8 cellular contexts compared by ENCODE assay signal in genomic region chr16:3087243-3087791, GRCh38. TPM values are rescaled to one million over a fixed set of nuclear protein-coding genes. Genes with fewer than 3 reads are reported as not detected.
A peak's percentile ranks its signal among the peaks of the same experiment; 100 is the strongest.
DNase-seq lines count a peak whose midpoint lies in the region; ATAC-seq lines count a peak whose summit lies in the region.

No MANE protein-coding gene starts in this region.

- H3K9me3 ChIP-seq in HUES6 (ENCODE audit: control insufficient read depth, insufficient read depth, low read depth, low read length) = no peaks in the 10 kb centered on the region
- H3K9me3 ChIP-seq in muscle layer of duodenum (ENCODE audit: control insufficient read depth in 1 of 2, low read length in 2 of 2) = no peaks in the 10 kb centered on the region

- H3K4me3 ChIP-seq in HUES6 (ENCODE audit: low read depth, low read length) = no peak overlapping the region
- H3K4me3 ChIP-seq in muscle layer of duodenum (ENCODE audit: low read depth in 1 of 2, low read length in 2 of 2) = peak overlapping the region; percentile 33 to 37

- H3K9ac ChIP-seq in HUES6 (ENCODE audit: low read length) = no peak overlapping the region

- peak; percentile 17 for DNase-seq in AG20443 (ENCODE audit: low spot score)
- peak; percentile 24 to 85 for DNase-seq in dermis microvascular lymphatic vessel endothelial cell (ENCODE audit: low read depth in 2 of 2)
- DNase-seq in stimulated activated naive B cell treated with anti-CD40 and anti-IgM and Interleukin-4, amounts not matched to agents 10 μg/mL and 1 μg/mL and 100 μg/mL, for 72 hours = no peak

- no peak overlapping the region for H3K27ac Mint-ChIP-seq in stimulated activated naive B cell treated with anti-CD40 and anti-IgM and Interleukin-4, amounts not matched to agents 10 μg/mL and 1 μg/mL and 100 μg/mL, for 72 hours

- H3K4me1 Mint-ChIP-seq in stimulated activated naive B cell treated with anti-CD40 and anti-IgM and Interleukin-4, amounts not matched to agents 10 μg/mL and 1 μg/mL and 100 μg/mL, for 72 hours = peaks cover 3 to 8% of the 10 kb centered on the region in 2 donors

- H3K4me3 Mint-ChIP-seq in stimulated activated naive B cell treated with anti-CD40 and anti-IgM and Interleukin-4, amounts not matched to agents 10 μg/mL and 1 μg/mL and 100 μg/mL, for 72 hours = no peak overlapping the region

- no peaks in the 10 kb centered on the region for H3K36me3 Mint-ChIP-seq in stimulated activated naive B cell treated with anti-CD40 and anti-IgM and Interleukin-4, amounts not matched to agents 10 μg/mL and 1 μg/mL and 100 μg/mL, for 72 hours

- no peaks in the 10 kb centered on the region for H3K9me3 Mint-ChIP-seq in stimulated activated naive B cell treated with anti-CD40 and anti-IgM and Interleukin-4, amounts not matched to agents 10 μg/mL and 1 μg/mL and 100 μg/mL, for 72 hours

- peaks cover 15 to 18% of the 10 kb centered on the region in 2 donors for H3K27me3 Mint-ChIP-seq in stimulated activated naive B cell treated with anti-CD40 and anti-IgM and Interleukin-4, amounts not matched to agents 10 μg/mL and 1 μg/mL and 100 μg/mL, for 72 hours

- H3K36me3 ChIP-seq in HUES6 (ENCODE audit: control insufficient read depth, insufficient read depth, low read length) (peaks cover 46% of the 10 kb centered on the region), muscle layer of duodenum (ENCODE audit: control insufficient read depth in 1 of 2, insufficient read depth in 2 of 2, low read length in 2 of 2) (no peaks in the 10 kb centered on the region)

- H3K4me1 ChIP-seq in HUES6 (ENCODE audit: control insufficient read depth, insufficient read depth, low read length) (peaks cover 17% of the 10 kb centered on the region), muscle layer of duodenum (ENCODE audit: control insufficient read depth in 1 of 2, insufficient read depth in 2 of 2, low read length in 2 of 2) (peaks cover 0 to 9% of the 10 kb centered on the region in 2 donors)

- H3K27me3 ChIP-seq in HUES6 (ENCODE audit: control insufficient read depth, insufficient read depth, low read length) = no peaks in the 10 kb centered on the region
- H3K27me3 ChIP-seq in muscle layer of duodenum (ENCODE audit: low read depth, low read length) = no peaks in the 10 kb centered on the region

- ATAC-seq in HG02852 (IDR thresholded peaks at IDR 0.05; ENCODE audit: unreplicated experiment) (no peak), HG03342 (IDR thresholded peaks at IDR 0.05; ENCODE audit: unreplicated experiment) (no peak), GM21447 (IDR thresholded peaks at IDR 0.05; ENCODE audit: unreplicated experiment) (no peak)
- no peak for ATAC-seq in stimulated activated naive B cell treated with anti-CD40 and anti-IgM and Interleukin-4, amounts not matched to agents 10 μg/mL and 1 μg/mL and 100 μg/mL, for 72 hours (replicated peaks)

- 0 out of 2 replicates have a peak overlapping the region, but pooled peaks have one; percentile 2 for H3K27ac ChIP-seq in HUES6 (ENCODE audit: low read depth, low read length)
- H3K27ac ChIP-seq in muscle layer of duodenum (ENCODE audit: low read length) = no peak overlapping the region

RNA-seq across cellular contexts. Expression of gene ZSCAN10, which starts 11.8 kb away (rescaled TPM):
- total RNA-seq in dermis microvascular lymphatic vessel endothelial cell = not detected in 2 replicates

RNA-seq across cellular contexts. Expression of gene IL32, which starts 21.9 kb away (rescaled TPM):
- 52.0 and 53.5 TPM in 2 replicates for total RNA-seq in dermis microvascular lymphatic vessel endothelial cell

RNA-seq across cellular contexts. Expression of gene ZNF205, which starts 25.1 kb away (rescaled TPM):
- 14.9 and 17.2 TPM in 2 replicates for total RNA-seq in dermis microvascular lymphatic vessel endothelial cell

RNA-seq across cellular contexts. Expression of gene MMP25, which starts 41.0 kb away (rescaled TPM):
- under 0.01 and 0.13 TPM in 2 replicates for total RNA-seq in dermis microvascular lymphatic vessel endothelial cell

RNA-seq across cellular contexts. Expression of gene ZNF213, which starts 47.5 kb away (rescaled TPM):
- 2.8 and 5.4 TPM in 2 replicates for total RNA-seq in dermis microvascular lymphatic vessel endothelial cell
